ENCODE assay signal across 37 cellular contexts in genomic region chr16:797686-798085, GRCh38. TPM values are rescaled to one million over a fixed set of nuclear protein-coding genes. Genes with fewer than 3 reads are reported as not detected.
"Had no signal": no experiment of that assay in that cellular context is flagged by ENCODE, and none has a peak within 500 bp of the region (broad histone marks: within the 10 kb centered on the region; RNA-seq: fewer than 3 reads in every experiment).

No MANE protein-coding gene starts in this region.

- H3K4me3 ChIP-seq: MG63 had no signal

- DNase-seq: Kasumi-1, MG63, MM.1S, MV-4-11, NCI-H1048, NCI-H1092, NCI-H1092 treated with DMSO at 0.1 percent for 48 hours, NCI-H1105, NCI-H1105 treated with DMSO at 0.1 percent for 48 hours, NCI-H1417, NCI-H1417 treated with DMSO at 0.1 percent for 48 hours, NCI-H1436, NCI-H1436 treated with DMSO at 0.1 percent for 48 hours, NCI-H1694, NCI-H1694 treated with DMSO at 0.1 percent for 48 hours, NCI-H187, NCI-H187 treated with DMSO at 0.1 percent for 48 hours, NCI-H1930, NCI-H2029, NCI-H2029 treated with DMSO at 0.1 percent for 48 hours, NCI-H2081, NCI-H2081 treated with DMSO at 0.1 percent for 48 hours, NCI-H2107, NCI-H2171, NCI-H2171 treated with DMSO at 0.1 percent for 48 hours, NCI-H2227 treated with DMSO at 0.1 percent for 48 hours, NCI-H226, NCI-H345, NCI-H446, NCI-H446 treated with DMSO at 0.1 percent for 48 hours, NCI-H510A, NCI-H524, NCI-H524 treated with DMSO at 0.1 percent for 48 hours had no signal

- H3K9me3 ChIP-seq: MG63 had no signal

RNA-seq across cellular contexts. Expression of gene GNG13, which starts 2.8 kb away (rescaled TPM):
- total RNA-seq: LHCN-M2, M059J, MCF 10A, NCI-H460 had no signal

RNA-seq across cellular contexts. Expression of gene MSLN, which starts 37.2 kb away (rescaled TPM):
- total RNA-seq: LHCN-M2 had no signal
